25 cellular contexts compared by ENCODE assay signal in genomic region chr3:128423525-128424147, GRCh38. TPM values are rescaled to one million over a fixed set of nuclear protein-coding genes. Genes with fewer than 3 reads are reported as not detected.
"Had no signal": no experiment of that assay in that cellular context is flagged by ENCODE, and none has a peak within 500 bp of the region (broad histone marks: within the 10 kb centered on the region; RNA-seq: fewer than 3 reads in every experiment).

No MANE protein-coding gene starts in this region.

- DNase-seq: activated CD4-positive, alpha-beta memory T cell treated with anti-CD3 and anti-CD28 coated beads, Interleukin-2, amount 10 ng/mL, durations not matched to agents 7 days and 5 days; activated CD4-positive, alpha-beta T cell treated with anti-CD3 and anti-CD28 coated beads for 48 hours; activated CD4-positive, CD25-positive, alpha-beta regulatory T cell; activated CD8-positive, alpha-beta memory T cell treated with anti-CD3 and anti-CD28 coated beads, Interleukin-2, amount 10 ng/mL, durations not matched to agents 7 days and 5 days; activated naive CD8-positive, alpha-beta T cell treated with anti-CD3 and anti-CD28 coated beads for 36 hours; amygdala; dorsolateral prefrontal cortex; hippocampal formation; midbrain; nucleus accumbens; posterior cingulate gyrus; spleen; stimulated activated CD4-positive, alpha-beta T cell treated with anti-CD3 and anti-CD28 coated beads, Interleukin-4, amount 100 ng/mL, for 4 hours; stimulated activated naive B cell treated with anti-CD40 and anti-IgM and Interleukin-4, amounts not matched to agents 10 μg/mL and 1 μg/mL and 100 μg/mL, for 72 hours had no signal

- H3K4me1 ChIP-seq: foreskin keratinocyte had no signal

- H3K9me3 ChIP-seq: left lung had no signal

- H3K27ac ChIP-seq: dorsolateral prefrontal cortex, epithelial cell of prostate, foreskin keratinocyte, left lung, spleen had no signal

- FAIRE-seq: colon, keratinocyte had no signal

- ATAC-seq: activated CD8-positive, alpha-beta memory T cell treated with anti-CD3 and anti-CD28 coated beads, Interleukin-2, amount 10 ng/mL, durations not matched to agents 7 days and 5 days; foreskin keratinocyte; left lung; stimulated activated naive B cell treated with anti-CD40 and anti-IgM and Interleukin-4, amounts not matched to agents 10 μg/mL and 1 μg/mL and 100 μg/mL, for 72 hours had no signal

- H3K4me3 ChIP-seq: dorsolateral prefrontal cortex, left lung, spleen had no signal

- H3K36me3 ChIP-seq: left lung, spleen had no signal

RNA-seq across cellular contexts. Expression of gene DNAJB8, which starts 43.1 kb away (rescaled TPM):
- total RNA-seq: activated CD4-positive, alpha-beta memory T cell treated with anti-CD3 and anti-CD28 coated beads, Interleukin-2, amount 10 ng/mL, durations not matched to agents 7 days and 5 days; activated CD8-positive, alpha-beta memory T cell treated with anti-CD3 and anti-CD28 coated beads, Interleukin-2, amount 10 ng/mL, durations not matched to agents 7 days and 5 days; activated naive CD8-positive, alpha-beta T cell treated with anti-CD3 and anti-CD28 coated beads for 36 hours; cardiac septum; dorsolateral prefrontal cortex; fibroblast of lung; foreskin keratinocyte; left lung; lung microvascular endothelial cell; renal cortical epithelial cell; spleen; ureter had no signal
- polyA plus RNA-seq: fibroblast of lung, foreskin keratinocyte, keratinocyte, spleen, thymus had no signal
